8 cellular contexts compared by ENCODE assay signal in genomic region chr18:45839415-45840395, GRCh38. TPM values are rescaled to one million over a fixed set of nuclear protein-coding genes. Genes with fewer than 3 reads are reported as not detected.
DNase-seq lines count a peak whose midpoint lies in the region; ATAC-seq and TF ChIP-seq lines count a peak whose summit lies in the region.

No MANE protein-coding gene starts in this region.

- ATAC-seq in HG03354 (IDR thresholded peaks at IDR 0.05; ENCODE audit: poor library complexity, severe bottlenecking, unreplicated experiment) (peak; percentile 54), GM18873 (IDR thresholded peaks at IDR 0.05; ENCODE audit: low FRiP score, unreplicated experiment) (no peak)
- peak; percentile 67 to 72 for ATAC-seq in naive thymus-derived CD8-positive, alpha-beta T cell

- H3K9me3 Mint-ChIP-seq in endothelial cell (ENCODE audit: unreplicated experiment): no peaks in the 10 kb centered on the region
- no peaks in the 10 kb centered on the region for H3K9me3 Mint-ChIP-seq in naive thymus-derived CD8-positive, alpha-beta T cell

- H3K27ac Mint-ChIP-seq in endothelial cell (ENCODE audit: unreplicated experiment): no peak overlapping the region
- peak overlapping the region in 2 of 10 donors; percentile 57 to 75 for H3K27ac Mint-ChIP-seq in naive thymus-derived CD8-positive, alpha-beta T cell

- H3K27me3 Mint-ChIP-seq in endothelial cell (ENCODE audit: unreplicated experiment): peaks cover 26% of the 10 kb centered on the region
- H3K27me3 Mint-ChIP-seq in naive thymus-derived CD8-positive, alpha-beta T cell: peaks cover 16 to 46% (median 36%) of the 10 kb centered on the region in 5 donors

- peak; percentile 32 for TF ChIP-seq CTCF in endothelial cell (IDR thresholded peaks at IDR 0.05; ENCODE audit: unreplicated experiment)

- POLR2A ChIA-PET in naive thymus-derived CD8-positive, alpha-beta T cell (lab: Charles Lee): interaction anchor here (0.9 to 1.4 kb wide), 2 partner anchors 152 to 175 kb away, joined by 4 read pairs; no protein-coding TSS in a partner anchor

- DNase-seq in NCI-H1694 (lab: John Stamatoyannopoulos, UW) (peak; percentile 18), NCI-H1694 treated with DMSO at 0.1 percent for 48 hours (lab: John Stamatoyannopoulos, UW) (no peak), RKO (ENCODE audit: low spot score) (peak; percentile 21), endothelial cell (ENCODE audit: low spot score) (peak; percentile 50), cerebellum (ENCODE audit: low spot score) (no peak)
- DNase-seq in naive thymus-derived CD8-positive, alpha-beta T cell: peak in 5 of 10 donors; percentile 18 to 24 (median 22)

- no peak overlapping the region for H3K4me3 Mint-ChIP-seq in endothelial cell (ENCODE audit: unreplicated experiment)
- H3K4me3 Mint-ChIP-seq in naive thymus-derived CD8-positive, alpha-beta T cell: peak overlapping the region in 4 of 10 donors; percentile 5 to 53 (median 49)

- H3K4me1 Mint-ChIP-seq in endothelial cell (ENCODE audit: unreplicated experiment): peaks cover 13% of the 10 kb centered on the region
- peaks cover 4 to 17% (median 15%) of the 10 kb centered on the region in 4 donors for H3K4me1 Mint-ChIP-seq in naive thymus-derived CD8-positive, alpha-beta T cell

- peaks cover 5% of the 10 kb centered on the region for H3K36me3 Mint-ChIP-seq in endothelial cell (ENCODE audit: low read depth, unreplicated experiment)
- H3K36me3 Mint-ChIP-seq in naive thymus-derived CD8-positive, alpha-beta T cell: peaks cover 0 to 3% (median 2%) of the 10 kb centered on the region in 3 donors

RNA-seq across cellular contexts. Expression of gene SIGLEC15, which starts 14.2 kb away (rescaled TPM):
- 2.7 TPM for total RNA-seq in endothelial cell (ENCODE audit: unreplicated experiment)
- total RNA-seq in naive thymus-derived CD8-positive, alpha-beta T cell: not detected
- not detected for polyA plus RNA-seq in naive thymus-derived CD8-positive, alpha-beta T cell
- 0.18 TPM for total RNA-seq in cerebellum

Comparison
In these comparisons a context has a peak if more than half of its experiments do, and no peak if none do; other contexts are left out.
1. DNase-seq: peak in NCI-H1694 (single experiment), RKO (single experiment) and endothelial cell (single experiment); none in NCI-H1694 treated with DMSO at 0.1 percent for 48 hours (single experiment) and cerebellum (single experiment).